16 cellular contexts compared by ENCODE assay signal in the genomic region with DNA sequence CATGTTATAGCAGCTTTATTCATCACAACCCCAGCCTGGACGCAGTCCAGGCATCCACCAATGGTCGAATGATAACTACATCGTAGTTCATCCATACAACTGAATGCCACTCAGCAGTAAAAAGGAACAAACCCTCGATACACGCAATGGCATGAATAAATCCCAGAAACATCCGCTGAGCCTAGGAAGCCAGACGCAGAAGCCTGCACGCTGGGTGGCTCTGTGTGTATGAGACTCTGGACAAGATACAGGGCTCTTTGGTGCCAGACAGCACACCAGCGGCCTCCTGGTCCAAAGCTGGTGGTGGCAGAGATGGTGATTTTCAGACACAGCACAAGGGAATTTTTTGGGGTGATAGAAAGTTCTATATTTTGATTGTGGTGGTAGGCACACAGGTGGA. TPM values are rescaled to one million over a fixed set of nuclear protein-coding genes. Genes with fewer than 3 reads are reported as not detected.
DNase-seq lines count a peak whose midpoint lies in the region; ATAC-seq and TF ChIP-seq lines count a peak whose summit lies in the region.
"Had no signal": no experiment of that assay in that cellular context is flagged by ENCODE, and none has a peak within 500 bp of the region (broad histone marks: within the 10 kb centered on the region; RNA-seq: fewer than 3 reads in every experiment).

No MANE protein-coding gene starts in this region.

- no peak for TF ChIP-seq CTCF in thyroid gland (IDR thresholded peaks at IDR 0.05)

- intact Hi-C loops in cardiac septum (cut with DNase I) = no loop called here
- intact Hi-C loops in Right ventricle myocardium superior (cut with DNase I) = loop anchor here (2.0 kb wide), 1 partner anchor 81 kb away; no protein-coding TSS in a partner anchor
- intact Hi-C loops in sciatic nerve (cut with DNase I) = loop anchor here (2.0 to 10.0 kb wide), 2 partner anchors 81 to 305 kb away; no protein-coding TSS in a partner anchor
- intact Hi-C loops in thyroid gland (cut with DNase I) = loop anchor here (2.0 to 5.0 kb wide), 3 partner anchors 81 to 312 kb away; no protein-coding TSS in a partner anchor

- H3K9me3 ChIP-seq in thyroid gland = no peaks in the 10 kb centered on the region
- H3K9me3 ChIP-seq: A549, BE2C had no signal

- H3K27ac ChIP-seq in thyroid gland = no peak overlapping the region
- H3K27ac ChIP-seq: C4-2B, HL-60 had no signal

- no peaks in the 10 kb centered on the region for H3K36me3 ChIP-seq in thyroid gland
- H3K36me3 ChIP-seq: BE2C had no signal

- no peaks in the 10 kb centered on the region for H3K9me3 Mint-ChIP-seq in activated T-helper 17 cell treated with anti-CD3 and anti-CD28 coated beads, Interleukin-2, amount 50 U/mL, for 72 hours
- H3K9me3 Mint-ChIP-seq: CD8-positive, alpha-beta T cell had no signal

- no peaks in the 10 kb centered on the region for H3K36me3 Mint-ChIP-seq in activated T-helper 17 cell treated with anti-CD3 and anti-CD28 coated beads, Interleukin-2, amount 50 U/mL, for 72 hours (ENCODE audit: low read depth)
- H3K36me3 Mint-ChIP-seq: CD8-positive, alpha-beta T cell had no signal

- no peaks in the 10 kb centered on the region for H3K27me3 ChIP-seq in thyroid gland
- H3K27me3 ChIP-seq: BE2C had no signal

- DNase-seq in cardiac septum (ENCODE audit: low spot score) = peak; percentile 3
- DNase-seq in Right ventricle myocardium superior = no peak
- DNase-seq in sciatic nerve (ENCODE audit: low spot score) = peak; percentile 23
- DNase-seq in DMS114 treated with DMSO at 0.1 percent for 48 hours (lab: John Stamatoyannopoulos, UW; ENCODE audit: unreplicated experiment) = no peak
- no peak for DNase-seq in thyroid gland
- no peak for DNase-seq in NCI-H69 (lab: John Stamatoyannopoulos, UW)
- DNase-seq: BE2C; CD8-positive, alpha-beta T cell; COR-L47; DMS53; GF-D8 had no signal

- no peak for ATAC-seq in Right ventricle myocardium superior (ENCODE audit: poor library complexity)
- no peak for ATAC-seq in activated T-helper 17 cell treated with anti-CD3 and anti-CD28 coated beads, Interleukin-2, amount 50 U/mL, for 72 hours (replicated peaks)
- no peak for ATAC-seq in sciatic nerve
- ATAC-seq: A549; CD8-positive, alpha-beta T cell; HCT116 had no signal

- TF ChIP-seq POLR2A in thyroid gland (IDR thresholded peaks at IDR 0.05) = no peak

- H3K27me3 Mint-ChIP-seq in activated T-helper 17 cell treated with anti-CD3 and anti-CD28 coated beads, Interleukin-2, amount 50 U/mL, for 72 hours = no peaks in the 10 kb centered on the region

- H3K4me1 Mint-ChIP-seq in activated T-helper 17 cell treated with anti-CD3 and anti-CD28 coated beads, Interleukin-2, amount 50 U/mL, for 72 hours = peaks cover 4% of the 10 kb centered on the region

- WGBS in thyroid gland, 2 donors = 91 to 95% methylated on average over 9 of the region's 9 CpGs

- H3K4me3 Mint-ChIP-seq in activated T-helper 17 cell treated with anti-CD3 and anti-CD28 coated beads, Interleukin-2, amount 50 U/mL, for 72 hours = peak overlapping the region; percentile 72
- H3K4me3 Mint-ChIP-seq: CD8-positive, alpha-beta T cell had no signal

- no peak overlapping the region for H3K27ac Mint-ChIP-seq in activated T-helper 17 cell treated with anti-CD3 and anti-CD28 coated beads, Interleukin-2, amount 50 U/mL, for 72 hours
- H3K27ac Mint-ChIP-seq: CD8-positive, alpha-beta T cell had no signal

- H3K4me1 ChIP-seq in thyroid gland = peaks cover 0 to 6% of the 10 kb centered on the region in 2 donors
- H3K4me1 ChIP-seq: BE2C had no signal

- no peak overlapping the region for H3K4me3 ChIP-seq in thyroid gland (replicated peaks in 1 of 3)
- H3K4me3 ChIP-seq: A549 had no signal

RNA-seq across cellular contexts. Expression of a gene that starts 10.0 kb away (rescaled TPM):
- not detected for total RNA-seq in cardiac septum
- 0.43 TPM for total RNA-seq in Right ventricle myocardium superior
- total RNA-seq in activated T-helper 17 cell treated with anti-CD3 and anti-CD28 coated beads, Interleukin-2, amount 50 U/mL, for 72 hours = not detected
- 3.9 TPM for total RNA-seq in sciatic nerve
- total RNA-seq in thyroid gland = 10 to 100 TPM; 16.4 to 45.5 (median 24.5) TPM
- total RNA-seq: CD8-positive, alpha-beta T cell had no signal

RNA-seq across cellular contexts. Expression of a gene that starts 40.2 kb away (rescaled TPM):
- total RNA-seq in cardiac septum = not detected
- total RNA-seq in Right ventricle myocardium superior = 0.48 TPM
- total RNA-seq in activated T-helper 17 cell treated with anti-CD3 and anti-CD28 coated beads, Interleukin-2, amount 50 U/mL, for 72 hours = under 1 TPM in 1 of 2 donors, not detected in 1; 0.45 TPM
- 101 TPM for total RNA-seq in sciatic nerve
- total RNA-seq in thyroid gland = 100 to 1,000 TPM in 3 of 4 donors, 10 to 100 TPM in 1; 99.5 to 203 (median 142) TPM

Comparison
In these comparisons a context has a peak if more than half of its experiments do, and no peak if none do; other contexts are left out.
1. DNase-seq: peak in cardiac septum (single experiment) and sciatic nerve (single experiment); none in Right ventricle myocardium superior (single experiment), DMS114 treated with DMSO at 0.1 percent for 48 hours (single experiment), thyroid gland (0 of 2) and NCI-H69 (single experiment).
2. RNA of a gene that starts 40.2 kb away (total RNA-seq): 99.5 to 203 TPM in thyroid gland and 101 TPM in sciatic nerve (single experiment); 0.48 TPM in Right ventricle myocardium superior (single experiment), 0.45 TPM in activated T-helper 17 cell treated with anti-CD3 and anti-CD28 coated beads, Interleukin-2, amount 50 U/mL, for 72 hours and not detected in cardiac septum (single experiment); every median in the first group is over 10 times any median in the second.